In genomic region chr7:71312755-71313490, GRCh38 we compare ENCODE assay signal across 25 cellular contexts.
DNase-seq lines count a peak whose midpoint lies in the region; ATAC-seq, FAIRE-seq and TF ChIP-seq lines count a peak whose summit lies in the region.
"Had no signal": no experiment of that assay in that cellular context is flagged by ENCODE, and none has a peak within 500 bp of the region (broad histone marks: within the 10 kb centered on the region; RNA-seq: fewer than 3 reads in every experiment).

No MANE protein-coding gene starts in this region.

- in situ Hi-C loops in HepG2 (cut with HindIII; ENCODE audit: extremely low pct_ligation_motif_present, low pct_unique_long_range_greater_than_20kb) = no loop called here
- in situ Hi-C loops in mammary epithelial cell (cut with MboI; ENCODE audit: low sequenced_read_pairs in 2 of 2) = no loop called here

- H3K27ac ChIP-seq in HepG2 (ENCODE audit: extremely low read length, insufficient read depth, low read length) (no peak overlapping the region), right lobe of liver (no peak overlapping the region), tibial artery (peak overlapping the region; percentile 77 to 81), mammary epithelial cell (ENCODE audit: insufficient read depth, low read depth, low read length) (no peak overlapping the region)
- H3K27ac ChIP-seq in effector memory CD4-positive, alpha-beta T cell (ENCODE audit: insufficient read depth, low read length, poor library complexity, severe bottlenecking) = no peak overlapping the region
- H3K27ac ChIP-seq: 22Rv1, PC-9, SJSA1 had no signal

- TF ChIP-seq RAD21 in HepG2 (CRISPR knock-in tag; IDR thresholded peaks at IDR 0.05) = no peak

- CTCF ChIA-PET in HepG2 (lab: Yijun Ruan, JAX; ENCODE audit: low intra/inter-chr PET ratio, low total read pairs) = no interaction called here
- CTCF ChIA-PET in mammary epithelial cell (lab: Charles Lee; ENCODE audit: low non-redundant PET) = no interaction called here

- H3K9ac ChIP-seq in HepG2 (ENCODE audit: insufficient read depth, low read depth, low read length) (no peak overlapping the region), mammary epithelial cell (ENCODE audit: insufficient read depth, low read length) (no peak overlapping the region)

- WGBS in HepG2 (ENCODE audit: low lambda C conversion rate) = 5% methylated on average over 3 of the region's 3 CpGs
- 79% methylated on average over 2 of the region's 3 CpGs for WGBS in right lobe of liver (ENCODE audit: insufficient coverage, low coverage, low lambda C conversion rate, missing lambda C conversion rate)
- WGBS in mammary epithelial cell (ENCODE audit: low coverage, missing lambda C conversion rate) = 73% methylated on average over 3 of the region's 3 CpGs

- H3K79me2 ChIP-seq in HepG2 (ENCODE audit: insufficient read depth, low read length) (no peaks in the 10 kb centered on the region), mammary epithelial cell (ENCODE audit: insufficient read depth, low read length) (no peaks in the 10 kb centered on the region)

- FAIRE-seq in HepG2 (lab: Jason Lieb, UNC) = no peak
- FAIRE-seq: GM12891, HTR-8/SVneo had no signal

- peak overlapping the region; percentile 57 for H3K27ac Mint-ChIP-seq in chondrocyte (ENCODE audit: unreplicated experiment)
- H3K27ac Mint-ChIP-seq in glutamatergic neuron (ENCODE audit: unreplicated experiment) = peak overlapping the region; percentile 63
- H3K27ac Mint-ChIP-seq: CD14-positive monocyte had no signal

- dilution Hi-C loops in mammary epithelial cell (cut with HindIII; ENCODE audit: low sequenced_read_pairs) = no loop called here

- H3K4me3 Mint-ChIP-seq in chondrocyte (ENCODE audit: unreplicated experiment) = no peak overlapping the region
- H3K4me3 Mint-ChIP-seq in glutamatergic neuron (ENCODE audit: unreplicated experiment) = no peak overlapping the region
- H3K4me3 Mint-ChIP-seq: CD14-positive monocyte; CD8-positive, alpha-beta memory T cell had no signal

- H3K9me3 Mint-ChIP-seq in chondrocyte (ENCODE audit: low read depth) = peaks cover 12% of the 10 kb centered on the region
- peaks cover 6% of the 10 kb centered on the region for H3K9me3 Mint-ChIP-seq in glutamatergic neuron (ENCODE audit: unreplicated experiment)

- TF ChIP-seq CTCF in HepG2 (CRISPR knock-in tag; IDR thresholded peaks at IDR 0.05) (no peak), right lobe of liver (IDR thresholded peaks at IDR 0.05) (no peak), chondrocyte (IDR thresholded peaks at IDR 0.05) (no peak), glutamatergic neuron (IDR thresholded peaks at IDR 0.05; ENCODE audit: partially characterized antibody, unreplicated experiment) (no peak), tibial artery (IDR thresholded peaks at IDR 0.05) (no peak), mammary epithelial cell (conservative IDR thresholded peaks at IDR 0.05 in 1 of 2, IDR thresholded peaks at IDR 0.05 in 1 of 2; ENCODE audit: extremely low read depth in 1 of 2, insufficient read depth in 1 of 2, low read depth in 1 of 2, low read length in 2 of 2) (no peak)

- intact Hi-C loops in HepG2 (cut with micrococcal nuclease; ENCODE audit: unreplicated experiment) = no loop called here
- intact Hi-C loops in right lobe of liver (cut with DNase I) = no loop called here
- intact Hi-C loops in tibial artery (cut with DNase I; ENCODE audit: low total_unique reads) = no loop called here
- intact Hi-C loops in mammary epithelial cell (cut with micrococcal nuclease) = no loop called here
- intact Hi-C loops in cardiac septum (cut with DNase I) = no loop called here

- H3K4me2 ChIP-seq in HepG2 (ENCODE audit: low read depth, low read length) = no peak overlapping the region
- no peak overlapping the region for H3K4me2 ChIP-seq in mammary epithelial cell (ENCODE audit: insufficient read depth, low read depth, low read length)
- H3K4me2 ChIP-seq: PC-9 had no signal

- H3K4me1 Mint-ChIP-seq in chondrocyte (ENCODE audit: low read depth) (peaks cover 64% of the 10 kb centered on the region), glutamatergic neuron (ENCODE audit: low read depth, unreplicated experiment) (peaks cover 6% of the 10 kb centered on the region)
- H3K4me1 Mint-ChIP-seq: CD14-positive monocyte; CD8-positive, alpha-beta memory T cell had no signal

- H4K20me1 ChIP-seq in HepG2 (ENCODE audit: insufficient read depth, low read length) = no peaks in the 10 kb centered on the region
- no peaks in the 10 kb centered on the region for H4K20me1 ChIP-seq in mammary epithelial cell (ENCODE audit: insufficient read depth, low read length)

- BruUV-seq in HepG2 (replicated peaks; lab: Mats Ljungman, UMichigan) (no TSS peak), mammary epithelial cell (replicated peaks; lab: Mats Ljungman, UMichigan) (no TSS peak)

- H3K9me3 ChIP-seq in HepG2 (ENCODE audit: low read length) (peaks cover 19% of the 10 kb centered on the region), right lobe of liver (no peaks in the 10 kb centered on the region), tibial artery (peaks cover 0 to 6% (median 0%) of the 10 kb centered on the region in 3 donors), mammary epithelial cell (replicated peaks; ENCODE audit: insufficient read depth, low read length) (peaks cover 21% of the 10 kb centered on the region)
- H3K9me3 ChIP-seq in effector memory CD4-positive, alpha-beta T cell (ENCODE audit: control insufficient read depth, low read length) = no peaks in the 10 kb centered on the region
- H3K9me3 ChIP-seq: BE2C had no signal

- no peaks in the 10 kb centered on the region for H3K36me3 ChIP-seq in HepG2 (replicated peaks in 1 of 2; ENCODE audit: control insufficient read depth in 1 of 2, insufficient read depth in 2 of 2, low read length in 2 of 2)
- no peaks in the 10 kb centered on the region for H3K36me3 ChIP-seq in right lobe of liver
- no peaks in the 10 kb centered on the region for H3K36me3 ChIP-seq in tibial artery
- H3K36me3 ChIP-seq in effector memory CD4-positive, alpha-beta T cell (ENCODE audit: control insufficient read depth, insufficient read depth, low read length) = no peaks in the 10 kb centered on the region
- H3K36me3 ChIP-seq in mammary epithelial cell (ENCODE audit: insufficient read depth, low read length) = no peaks in the 10 kb centered on the region
- H3K36me3 ChIP-seq: BE2C, SJSA1 had no signal

- H3K4me3 ChIP-seq in HepG2 (replicated peaks in 1 of 3; ENCODE audit: insufficient read depth in 1 of 3, low read depth in 2 of 3, low read length in 3 of 3) = no peak overlapping the region
- H3K4me3 ChIP-seq in right lobe of liver = no peak overlapping the region
- no peak overlapping the region for H3K4me3 ChIP-seq in tibial artery
- H3K4me3 ChIP-seq in effector memory CD4-positive, alpha-beta T cell (ENCODE audit: insufficient read depth, low read depth, low read length, poor library complexity, severe bottlenecking) = no peak overlapping the region
- no peak overlapping the region for H3K4me3 ChIP-seq in mammary epithelial cell (replicated peaks in 1 of 3; ENCODE audit: insufficient read depth in 1 of 3, low read depth in 2 of 3, low read length in 3 of 3)
- H3K4me3 ChIP-seq: PC-9, SJSA1 had no signal

- ATAC-seq in HepG2 (no peak), right lobe of liver (no peak)

- H2AFZ ChIP-seq in HepG2 (ENCODE audit: low read length) (no peak overlapping the region), mammary epithelial cell (ENCODE audit: low read depth, low read length) (no peak overlapping the region)
- H2AFZ ChIP-seq: PC-9 had no signal

- H3K27me3 ChIP-seq in HepG2 (ENCODE audit: control insufficient read depth in 1 of 2, insufficient read depth in 2 of 2, low read length in 2 of 2) = no peaks in the 10 kb centered on the region
- H3K27me3 ChIP-seq in right lobe of liver = no peaks in the 10 kb centered on the region
- no peaks in the 10 kb centered on the region for H3K27me3 ChIP-seq in tibial artery
- no peaks in the 10 kb centered on the region for H3K27me3 ChIP-seq in effector memory CD4-positive, alpha-beta T cell (replicated peaks; ENCODE audit: control insufficient read depth, insufficient read depth, low read length, poor library complexity, severe bottlenecking)
- no peaks in the 10 kb centered on the region for H3K27me3 ChIP-seq in mammary epithelial cell (ENCODE audit: insufficient read depth, low read length)
- H3K27me3 ChIP-seq: BE2C, SJSA1 had no signal

- H3K4me1 ChIP-seq in HepG2 (ENCODE audit: insufficient read depth, low read length) (no peaks in the 10 kb centered on the region), right lobe of liver (no peaks in the 10 kb centered on the region), tibial artery (peaks cover 0 to 71% (median 30%) of the 10 kb centered on the region in 4 donors), mammary epithelial cell (ENCODE audit: insufficient read depth, low read length) (no peaks in the 10 kb centered on the region)
- H3K4me1 ChIP-seq in effector memory CD4-positive, alpha-beta T cell (ENCODE audit: control insufficient read depth, insufficient read depth, low read length, poor library complexity, severe bottlenecking) = no peaks in the 10 kb centered on the region
- H3K4me1 ChIP-seq: BE2C, SJSA1 had no signal

- DNase-seq in HepG2 (ENCODE audit: low spot score) = no peak
- DNase-seq in right lobe of liver = no peak
- DNase-seq in chondrocyte (ENCODE audit: low spot score) = no peak
- DNase-seq in glutamatergic neuron = no peak
- no peak for DNase-seq in tibial artery
- no peak for DNase-seq in effector memory CD4-positive, alpha-beta T cell
- DNase-seq in mammary epithelial cell = no peak
- no peak for DNase-seq in cardiac septum (ENCODE audit: low spot score)
- DNase-seq: ACHN; BE2C; CD8-positive, alpha-beta memory T cell; DMS79 treated with DMSO at 0.1 percent for 48 hours; GF-D8; Kasumi-1; NCI-H1105; NCI-H2029 treated with DMSO at 0.1 percent for 48 hours; NCI-H2227 treated with DMSO at 0.1 percent for 48 hours; NCI-H526 treated with DMSO at 0.1 percent for 48 hours; PC-9; Right ventricle myocardium superior had no signal

- POLR2A ChIA-PET in HepG2 (lab: Yijun Ruan, JAX) = no interaction called here

- H3K27me3 Mint-ChIP-seq in chondrocyte (ENCODE audit: low read depth) (no peaks in the 10 kb centered on the region), glutamatergic neuron (ENCODE audit: unreplicated experiment) (peaks cover 3% of the 10 kb centered on the region)
- H3K27me3 Mint-ChIP-seq: CD8-positive, alpha-beta memory T cell had no signal

- TF ChIP-seq POLR2A in HepG2 (IDR thresholded peaks at IDR 0.05; ENCODE audit: insufficient read depth in 1 of 2, low read depth in 2 of 2, low read length in 2 of 2) = no peak
- no peak for TF ChIP-seq POLR2A in right lobe of liver (IDR thresholded peaks at IDR 0.05)

- no peak for TF ChIP-seq EP300 in HepG2 (IDR thresholded peaks at IDR 0.05; ENCODE audit: low read depth in 2 of 2, low read length in 2 of 2)
- TF ChIP-seq EP300 in HepG2 (CRISPR knock-in tag; IDR thresholded peaks at IDR 0.05; ENCODE audit: borderline replicate concordance) = no peak

- peaks cover 6% of the 10 kb centered on the region for H3K36me3 Mint-ChIP-seq in chondrocyte (ENCODE audit: low read depth)
- peaks cover 16% of the 10 kb centered on the region for H3K36me3 Mint-ChIP-seq in glutamatergic neuron (ENCODE audit: unreplicated experiment)
- H3K36me3 Mint-ChIP-seq: CD14-positive monocyte; CD8-positive, alpha-beta memory T cell had no signal

TF ChIP-seq in HepG2, 621 proteins besides CTCF, POLR2A, EP300 and RAD21 (continues in another document):
- TF ChIP-seq MAFK (conservative IDR thresholded peaks at IDR 0.05 in 1 of 2, IDR thresholded peaks at IDR 0.05 in 1 of 2; ENCODE audit: low read length in 2 of 2) = peak; percentile 23 to 80; a peak in 3 of 4 replicates

Comparison
In these comparisons a context has a peak if more than half of its experiments do, and no peak if none do; other contexts are left out.
1. H3K27ac ChIP-seq: peak in tibial artery (2 of 2); none in HepG2 (single experiment), right lobe of liver (0 of 3), effector memory CD4-positive, alpha-beta T cell (single experiment) and mammary epithelial cell (single experiment).